ENCODE assay signal across 1 cellular context in genomic region chr7:95317546-95317945, GRCh38.
TF ChIP-seq lines count a peak whose summit lies in the region.

No MANE protein-coding gene starts in this region.

TF ChIP-seq in K562, 482 proteins besides CTCF, POLR2A, EP300 and RAD21:
- TF ChIP-seq ETV1 (tag; conservative IDR thresholded peaks at IDR 0.05; ENCODE audit: low read depth) (no peak), MEIS2 (IDR thresholded peaks at IDR 0.05; ENCODE audit: partially characterized antibody) (peak; percentile 33), ZBED1 (IDR thresholded peaks at IDR 0.05) (no peak), BCL6 (CRISPR knock-in tag; IDR thresholded peaks at IDR 0.05) (no peak), TCF3 (CRISPR knock-in tag; IDR thresholded peaks at IDR 0.05) (peak; percentile 22; the same call in 1 of the 2 replicates), AFF1 (IDR thresholded peaks at IDR 0.05; ENCODE audit: low read depth in 1 of 2, partially characterized antibody in 2 of 2) (no peak), CREB1 (IDR thresholded peaks at IDR 0.05) (no peak), CREB1 (CRISPR knock-in tag; IDR thresholded peaks at IDR 0.05) (no peak), ZBTB17 (CRISPR knock-in tag; IDR thresholded peaks at IDR 0.05) (no peak), CBFA2T2 (conservative IDR thresholded peaks at IDR 0.05) (peak; percentile 32), SMARCE1 (IDR thresholded peaks at IDR 0.05) (no peak), MCM7 (IDR thresholded peaks at IDR 0.05) (no peak), MLLT1 (IDR thresholded peaks at IDR 0.05) (no peak), MCM3 (IDR thresholded peaks at IDR 0.05) (no peak), STAT5B (CRISPR knock-in tag; IDR thresholded peaks at IDR 0.05) (no peak), ZBTB40 (IDR thresholded peaks at IDR 0.05) (no peak), ZBTB40 (CRISPR knock-in tag; IDR thresholded peaks at IDR 0.05) (no peak), ZNF764 (CRISPR knock-in tag; IDR thresholded peaks at IDR 0.05; ENCODE audit: low read depth) (no peak), TAL1 (IDR thresholded peaks at IDR 0.05) (peak; percentile 33; the same call in 1 of the 2 replicates), ARID1B (IDR thresholded peaks at IDR 0.05) (peak; percentile 39; the same call in 1 of the 2 replicates), RBM34 (IDR thresholded peaks at IDR 0.05; ENCODE audit: borderline replicate concordance, insufficient read depth, low read length) (no peak), IFI16 (CRISPR knock-in tag; IDR thresholded peaks at IDR 0.05) (no peak), ESRRB (CRISPR knock-in tag; IDR thresholded peaks at IDR 0.05; ENCODE audit: borderline replicate concordance) (no peak), ZNF224 (CRISPR knock-in tag; IDR thresholded peaks at IDR 0.05) (no peak), NR4A1 (CRISPR knock-in tag; IDR thresholded peaks at IDR 0.05) (no peak), NR4A1 (tag; IDR thresholded peaks at IDR 0.05) (no peak), DDX20 (tag; IDR thresholded peaks at IDR 0.05; ENCODE audit: low read depth) (no peak), CBFA2T3 (IDR thresholded peaks at IDR 0.05) (peak; percentile 45), TEAD4 (IDR thresholded peaks at IDR 0.05; ENCODE audit: low read length) (peak; percentile 46; the same call in 1 of the 2 replicates), TEAD4 (CRISPR knock-in tag; IDR thresholded peaks at IDR 0.05; ENCODE audit: borderline replicate concordance) (no peak), ZMIZ1 (IDR thresholded peaks at IDR 0.05; ENCODE audit: low read depth in 2 of 2, low read length in 2 of 2) (no peak), ZNF589 (CRISPR knock-in tag; IDR thresholded peaks at IDR 0.05; ENCODE audit: low read depth) (no peak), HDAC8 (tag; IDR thresholded peaks at IDR 0.05) (no peak), SMC3 (conservative IDR thresholded peaks at IDR 0.05; ENCODE audit: insufficient read depth, low read depth, low read length) (no peak), ZNF436 (CRISPR knock-in tag; IDR thresholded peaks at IDR 0.05) (no peak)
- TF ChIP-seq, protein P1, sequence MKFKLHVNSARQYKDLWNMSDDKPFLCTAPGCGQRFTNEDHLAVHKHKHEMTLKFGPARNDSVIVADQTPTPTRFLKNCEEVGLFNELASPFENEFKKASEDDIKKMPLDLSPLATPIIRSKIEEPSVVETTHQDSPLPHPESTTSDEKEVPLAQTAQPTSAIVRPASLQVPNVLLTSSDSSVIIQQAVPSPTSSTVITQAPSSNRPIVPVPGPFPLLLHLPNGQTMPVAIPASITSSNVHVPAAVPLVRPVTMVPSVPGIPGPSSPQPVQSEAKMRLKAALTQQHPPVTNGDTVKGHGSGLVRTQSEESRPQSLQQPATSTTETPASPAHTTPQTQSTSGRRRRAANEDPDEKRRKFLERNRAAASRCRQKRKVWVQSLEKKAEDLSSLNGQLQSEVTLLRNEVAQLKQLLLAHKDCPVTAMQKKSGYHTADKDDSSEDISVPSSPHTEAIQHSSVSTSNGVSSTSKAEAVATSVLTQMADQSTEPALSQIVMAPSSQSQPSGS (CRISPR knock-in tag; IDR thresholded peaks at IDR 0.05) = no peak
- TF ChIP-seq, protein P2, sequence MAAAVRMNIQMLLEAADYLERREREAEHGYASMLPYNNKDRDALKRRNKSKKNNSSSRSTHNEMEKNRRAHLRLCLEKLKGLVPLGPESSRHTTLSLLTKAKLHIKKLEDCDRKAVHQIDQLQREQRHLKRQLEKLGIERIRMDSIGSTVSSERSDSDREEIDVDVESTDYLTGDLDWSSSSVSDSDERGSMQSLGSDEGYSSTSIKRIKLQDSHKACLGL (CRISPR knock-in tag; IDR thresholded peaks at IDR 0.05; ENCODE audit: borderline replicate concordance, poor library complexity, severe bottlenecking) = no peak
